Comparison of ENCODE assay signal across 1 cellular context in the genomic region with DNA sequence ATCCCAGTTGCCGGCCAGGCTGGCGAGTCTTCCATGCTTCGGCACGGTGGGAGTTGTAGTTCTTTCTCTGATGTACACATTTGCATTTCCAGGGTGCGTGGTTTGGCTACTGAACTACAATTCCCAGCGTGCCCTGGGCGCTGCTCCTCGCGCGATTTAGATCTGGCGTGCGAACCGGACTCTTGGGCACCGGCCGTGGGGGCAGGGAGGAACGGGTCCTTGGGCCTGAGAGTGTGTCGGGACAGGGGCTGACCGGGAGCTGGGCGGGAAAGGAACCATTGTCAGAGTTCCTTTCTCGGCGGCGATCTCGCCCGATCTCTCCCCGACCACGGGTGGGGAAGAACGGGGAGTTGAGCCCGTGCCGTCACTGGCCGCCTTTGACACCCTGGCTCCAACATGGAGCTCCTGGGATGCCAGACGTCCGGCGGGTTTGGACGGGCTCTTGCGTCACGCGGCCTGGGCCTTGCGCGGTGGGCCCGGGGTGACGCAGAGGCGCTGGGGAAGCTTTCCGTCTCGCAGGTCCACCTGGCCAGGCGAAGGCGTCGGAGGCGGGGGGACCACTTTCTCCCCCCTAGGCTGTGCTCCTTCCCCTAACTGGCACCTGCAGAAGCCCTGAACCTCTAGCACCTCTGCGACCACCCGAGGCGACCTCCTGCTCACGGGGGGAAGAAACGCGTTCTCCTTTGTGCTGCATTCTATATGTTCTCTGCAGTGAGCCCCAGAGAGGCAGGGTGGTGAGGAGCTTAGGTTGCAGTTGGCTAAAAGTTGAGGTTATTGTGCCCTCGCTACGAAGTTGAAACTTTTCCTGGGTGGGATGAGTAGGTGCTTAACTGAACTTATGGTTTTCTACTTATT.
TF ChIP-seq lines count a peak whose summit lies in the region.

No MANE protein-coding gene starts in this region.

TF ChIP-seq in HepG2, 621 proteins besides CTCF, POLR2A, EP300 and RAD21 (continued from another document and continues in another):
- TF ChIP-seq, protein P1, sequence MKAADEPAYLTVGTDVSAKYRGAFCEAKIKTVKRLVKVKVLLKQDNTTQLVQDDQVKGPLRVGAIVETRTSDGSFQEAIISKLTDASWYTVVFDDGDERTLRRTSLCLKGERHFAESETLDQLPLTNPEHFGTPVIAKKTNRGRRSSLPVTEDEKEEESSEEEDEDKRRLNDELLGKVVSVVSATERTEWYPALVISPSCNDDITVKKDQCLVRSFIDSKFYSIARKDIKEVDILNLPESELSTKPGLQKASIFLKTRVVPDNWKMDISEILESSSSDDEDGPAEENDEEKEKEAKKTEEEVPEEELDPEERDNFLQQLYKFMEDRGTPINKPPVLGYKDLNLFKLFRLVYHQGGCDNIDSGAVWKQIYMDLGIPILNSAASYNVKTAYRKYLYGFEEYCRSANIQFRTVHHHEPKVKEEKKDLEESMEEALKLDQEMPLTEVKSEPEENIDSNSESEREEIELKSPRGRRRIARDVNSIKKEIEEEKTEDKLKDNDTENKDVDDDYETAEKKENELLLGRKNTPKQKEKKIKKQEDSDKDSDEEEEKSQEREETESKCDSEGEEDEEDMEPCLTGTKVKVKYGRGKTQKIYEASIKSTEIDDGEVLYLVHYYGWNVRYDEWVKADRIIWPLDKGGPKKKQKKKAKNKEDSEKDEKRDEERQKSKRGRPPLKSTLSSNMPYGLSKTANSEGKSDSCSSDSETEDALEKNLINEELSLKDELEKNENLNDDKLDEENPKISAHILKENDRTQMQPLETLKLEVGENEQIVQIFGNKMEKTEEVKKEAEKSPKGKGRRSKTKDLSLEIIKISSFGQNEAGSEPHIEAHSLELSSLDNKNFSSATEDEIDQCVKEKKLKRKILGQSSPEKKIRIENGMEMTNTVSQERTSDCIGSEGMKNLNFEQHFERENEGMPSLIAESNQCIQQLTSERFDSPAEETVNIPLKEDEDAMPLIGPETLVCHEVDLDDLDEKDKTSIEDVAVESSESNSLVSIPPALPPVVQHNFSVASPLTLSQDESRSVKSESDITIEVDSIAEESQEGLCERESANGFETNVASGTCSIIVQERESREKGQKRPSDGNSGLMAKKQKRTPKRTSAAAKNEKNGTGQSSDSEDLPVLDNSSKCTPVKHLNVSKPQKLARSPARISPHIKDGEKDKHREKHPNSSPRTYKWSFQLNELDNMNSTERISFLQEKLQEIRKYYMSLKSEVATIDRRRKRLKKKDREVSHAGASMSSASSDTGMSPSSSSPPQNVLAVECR (CRISPR knock-in tag; IDR thresholded peaks at IDR 0.05; ENCODE audit: borderline replicate concordance): peak; percentile 83; the same call in 1 of the 2 replicates
- TF ChIP-seq CHD2 (IDR thresholded peaks at IDR 0.05; ENCODE audit: low read depth, low read length) (peak; percentile 97), SPEN (CRISPR knock-in tag; IDR thresholded peaks at IDR 0.05; ENCODE audit: low read depth) (peak; percentile 87), SRSF1 (optimal IDR thresholded peaks at IDR 0.05; ENCODE audit: low read depth, low read length) (no peak), ZNF549 (CRISPR knock-in tag; IDR thresholded peaks at IDR 0.05) (no peak), DMAP1 (CRISPR knock-in tag; IDR thresholded peaks at IDR 0.05) (peak; percentile 50), ZNF20 (CRISPR knock-in tag; IDR thresholded peaks at IDR 0.05) (no peak), SAP130 (CRISPR knock-in tag; IDR thresholded peaks at IDR 0.05; ENCODE audit: low read depth) (peak; percentile 89), ELF1 (CRISPR knock-in tag; IDR thresholded peaks at IDR 0.05) (peak; percentile 63; the same call in 1 of the 2 replicates), KLF11 (CRISPR knock-in tag; IDR thresholded peaks at IDR 0.05) (no peak), THYN1 (CRISPR knock-in tag; IDR thresholded peaks at IDR 0.05; ENCODE audit: borderline replicate concordance, low read depth) (peak; percentile 50; the same call in 1 of the 2 replicates), FLYWCH1 (CRISPR knock-in tag; IDR thresholded peaks at IDR 0.05) (peak; percentile 70; the same call in 1 of the 2 replicates), THAP11 (CRISPR knock-in tag; IDR thresholded peaks at IDR 0.05) (peak; percentile 98), MAZ (IDR thresholded peaks at IDR 0.05; ENCODE audit: borderline replicate concordance, low read depth, low read length) (no peak; the same call in 1 of the 2 replicates), MAZ (CRISPR knock-in tag; IDR thresholded peaks at IDR 0.05; ENCODE audit: low read depth) (peak; percentile 51; the same call in 1 of the 2 replicates), MAF1 (CRISPR knock-in tag; IDR thresholded peaks at IDR 0.05; ENCODE audit: borderline replicate concordance) (no peak), ZNF225 (CRISPR knock-in tag; IDR thresholded peaks at IDR 0.05) (0 out of 2 replicates have a peak, but pooled peaks have one; percentile 31), TBP (CRISPR knock-in tag; IDR thresholded peaks at IDR 0.05) (0 out of 2 replicates have a peak, but pooled peaks have one; percentile 66), ESRRA (CRISPR knock-in tag; IDR thresholded peaks at IDR 0.05; ENCODE audit: low read depth) (peak; percentile 39; the same call in 1 of the 2 replicates), MTA1 (CRISPR knock-in tag; IDR thresholded peaks at IDR 0.05; ENCODE audit: borderline replicate concordance) (peak; percentile 41; the same call in 1 of the 2 replicates), BRD4 (CRISPR knock-in tag; IDR thresholded peaks at IDR 0.05) (peak; percentile 59; the same call in 1 of the 2 replicates), MXI1 (IDR thresholded peaks at IDR 0.05; ENCODE audit: borderline replicate concordance, low read depth, low read length) (peak; percentile 54; the same call in 2 of the 3 replicates), NCOA2 (CRISPR knock-in tag; IDR thresholded peaks at IDR 0.05) (no peak; the same call in 1 of the 2 replicates), NCOA1 (CRISPR knock-in tag; IDR thresholded peaks at IDR 0.05) (no peak)
- TF ChIP-seq, protein P2, sequence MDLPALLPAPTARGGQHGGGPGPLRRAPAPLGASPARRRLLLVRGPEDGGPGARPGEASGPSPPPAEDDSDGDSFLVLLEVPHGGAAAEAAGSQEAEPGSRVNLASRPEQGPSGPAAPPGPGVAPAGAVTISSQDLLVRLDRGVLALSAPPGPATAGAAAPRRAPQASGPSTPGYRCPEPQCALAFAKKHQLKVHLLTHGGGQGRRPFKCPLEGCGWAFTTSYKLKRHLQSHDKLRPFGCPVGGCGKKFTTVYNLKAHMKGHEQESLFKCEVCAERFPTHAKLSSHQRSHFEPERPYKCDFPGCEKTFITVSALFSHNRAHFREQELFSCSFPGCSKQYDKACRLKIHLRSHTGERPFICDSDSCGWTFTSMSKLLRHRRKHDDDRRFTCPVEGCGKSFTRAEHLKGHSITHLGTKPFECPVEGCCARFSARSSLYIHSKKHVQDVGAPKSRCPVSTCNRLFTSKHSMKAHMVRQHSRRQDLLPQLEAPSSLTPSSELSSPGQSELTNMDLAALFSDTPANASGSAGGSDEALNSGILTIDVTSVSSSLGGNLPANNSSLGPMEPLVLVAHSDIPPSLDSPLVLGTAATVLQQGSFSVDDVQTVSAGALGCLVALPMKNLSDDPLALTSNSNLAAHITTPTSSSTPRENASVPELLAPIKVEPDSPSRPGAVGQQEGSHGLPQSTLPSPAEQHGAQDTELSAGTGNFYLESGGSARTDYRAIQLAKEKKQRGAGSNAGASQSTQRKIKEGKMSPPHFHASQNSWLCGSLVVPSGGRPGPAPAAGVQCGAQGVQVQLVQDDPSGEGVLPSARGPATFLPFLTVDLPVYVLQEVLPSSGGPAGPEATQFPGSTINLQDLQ (CRISPR knock-in tag; IDR thresholded peaks at IDR 0.05): no peak
- TF ChIP-seq, protein P3, sequence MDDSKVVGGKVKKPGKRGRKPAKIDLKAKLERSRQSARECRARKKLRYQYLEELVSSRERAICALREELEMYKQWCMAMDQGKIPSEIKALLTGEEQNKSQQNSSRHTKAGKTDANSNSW (CRISPR knock-in tag; IDR thresholded peaks at IDR 0.05; ENCODE audit: borderline replicate concordance): peak; percentile 77; the same call in 1 of the 2 replicates
- TF ChIP-seq, protein P4, sequence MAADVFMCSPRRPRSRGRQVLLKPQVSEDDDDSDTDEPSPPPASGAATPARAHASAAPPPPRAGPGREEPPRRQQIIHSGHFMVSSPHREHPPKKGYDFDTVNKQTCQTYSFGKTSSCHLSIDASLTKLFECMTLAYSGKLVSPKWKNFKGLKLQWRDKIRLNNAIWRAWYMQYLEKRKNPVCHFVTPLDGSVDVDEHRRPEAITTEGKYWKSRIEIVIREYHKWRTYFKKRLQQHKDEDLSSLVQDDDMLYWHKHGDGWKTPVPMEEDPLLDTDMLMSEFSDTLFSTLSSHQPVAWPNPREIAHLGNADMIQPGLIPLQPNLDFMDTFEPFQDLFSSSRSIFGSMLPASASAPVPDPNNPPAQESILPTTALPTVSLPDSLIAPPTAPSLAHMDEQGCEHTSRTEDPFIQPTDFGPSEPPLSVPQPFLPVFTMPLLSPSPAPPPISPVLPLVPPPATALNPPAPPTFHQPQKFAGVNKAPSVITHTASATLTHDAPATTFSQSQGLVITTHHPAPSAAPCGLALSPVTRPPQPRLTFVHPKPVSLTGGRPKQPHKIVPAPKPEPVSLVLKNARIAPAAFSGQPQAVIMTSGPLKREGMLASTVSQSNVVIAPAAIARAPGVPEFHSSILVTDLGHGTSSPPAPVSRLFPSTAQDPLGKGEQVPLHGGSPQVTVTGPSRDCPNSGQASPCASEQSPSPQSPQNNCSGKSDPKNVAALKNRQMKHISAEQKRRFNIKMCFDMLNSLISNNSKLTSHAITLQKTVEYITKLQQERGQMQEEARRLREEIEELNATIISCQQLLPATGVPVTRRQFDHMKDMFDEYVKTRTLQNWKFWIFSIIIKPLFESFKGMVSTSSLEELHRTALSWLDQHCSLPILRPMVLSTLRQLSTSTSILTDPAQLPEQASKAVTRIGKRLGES (CRISPR knock-in tag; IDR thresholded peaks at IDR 0.05; ENCODE audit: borderline replicate concordance): peak; percentile 58; the same call in 1 of the 2 replicates
- TF ChIP-seq, protein P5, sequence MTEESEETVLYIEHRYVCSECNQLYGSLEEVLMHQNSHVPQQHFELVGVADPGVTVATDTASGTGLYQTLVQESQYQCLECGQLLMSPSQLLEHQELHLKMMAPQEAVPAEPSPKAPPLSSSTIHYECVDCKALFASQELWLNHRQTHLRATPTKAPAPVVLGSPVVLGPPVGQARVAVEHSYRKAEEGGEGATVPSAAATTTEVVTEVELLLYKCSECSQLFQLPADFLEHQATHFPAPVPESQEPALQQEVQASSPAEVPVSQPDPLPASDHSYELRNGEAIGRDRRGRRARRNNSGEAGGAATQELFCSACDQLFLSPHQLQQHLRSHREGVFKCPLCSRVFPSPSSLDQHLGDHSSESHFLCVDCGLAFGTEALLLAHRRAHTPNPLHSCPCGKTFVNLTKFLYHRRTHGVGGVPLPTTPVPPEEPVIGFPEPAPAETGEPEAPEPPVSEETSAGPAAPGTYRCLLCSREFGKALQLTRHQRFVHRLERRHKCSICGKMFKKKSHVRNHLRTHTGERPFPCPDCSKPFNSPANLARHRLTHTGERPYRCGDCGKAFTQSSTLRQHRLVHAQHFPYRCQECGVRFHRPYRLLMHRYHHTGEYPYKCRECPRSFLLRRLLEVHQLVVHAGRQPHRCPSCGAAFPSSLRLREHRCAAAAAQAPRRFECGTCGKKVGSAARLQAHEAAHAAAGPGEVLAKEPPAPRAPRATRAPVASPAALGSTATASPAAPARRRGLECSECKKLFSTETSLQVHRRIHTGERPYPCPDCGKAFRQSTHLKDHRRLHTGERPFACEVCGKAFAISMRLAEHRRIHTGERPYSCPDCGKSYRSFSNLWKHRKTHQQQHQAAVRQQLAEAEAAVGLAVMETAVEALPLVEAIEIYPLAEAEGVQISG (CRISPR knock-in tag; IDR thresholded peaks at IDR 0.05): peak; percentile 77
- TF ChIP-seq, protein P6, sequence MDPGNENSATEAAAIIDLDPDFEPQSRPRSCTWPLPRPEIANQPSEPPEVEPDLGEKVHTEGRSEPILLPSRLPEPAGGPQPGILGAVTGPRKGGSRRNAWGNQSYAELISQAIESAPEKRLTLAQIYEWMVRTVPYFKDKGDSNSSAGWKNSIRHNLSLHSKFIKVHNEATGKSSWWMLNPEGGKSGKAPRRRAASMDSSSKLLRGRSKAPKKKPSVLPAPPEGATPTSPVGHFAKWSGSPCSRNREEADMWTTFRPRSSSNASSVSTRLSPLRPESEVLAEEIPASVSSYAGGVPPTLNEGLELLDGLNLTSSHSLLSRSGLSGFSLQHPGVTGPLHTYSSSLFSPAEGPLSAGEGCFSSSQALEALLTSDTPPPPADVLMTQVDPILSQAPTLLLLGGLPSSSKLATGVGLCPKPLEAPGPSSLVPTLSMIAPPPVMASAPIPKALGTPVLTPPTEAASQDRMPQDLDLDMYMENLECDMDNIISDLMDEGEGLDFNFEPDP (CRISPR knock-in tag; conservative IDR thresholded peaks at IDR 0.05): peak; percentile 97; the same call in 1 of the 2 replicates
- TF ChIP-seq, protein P7, sequence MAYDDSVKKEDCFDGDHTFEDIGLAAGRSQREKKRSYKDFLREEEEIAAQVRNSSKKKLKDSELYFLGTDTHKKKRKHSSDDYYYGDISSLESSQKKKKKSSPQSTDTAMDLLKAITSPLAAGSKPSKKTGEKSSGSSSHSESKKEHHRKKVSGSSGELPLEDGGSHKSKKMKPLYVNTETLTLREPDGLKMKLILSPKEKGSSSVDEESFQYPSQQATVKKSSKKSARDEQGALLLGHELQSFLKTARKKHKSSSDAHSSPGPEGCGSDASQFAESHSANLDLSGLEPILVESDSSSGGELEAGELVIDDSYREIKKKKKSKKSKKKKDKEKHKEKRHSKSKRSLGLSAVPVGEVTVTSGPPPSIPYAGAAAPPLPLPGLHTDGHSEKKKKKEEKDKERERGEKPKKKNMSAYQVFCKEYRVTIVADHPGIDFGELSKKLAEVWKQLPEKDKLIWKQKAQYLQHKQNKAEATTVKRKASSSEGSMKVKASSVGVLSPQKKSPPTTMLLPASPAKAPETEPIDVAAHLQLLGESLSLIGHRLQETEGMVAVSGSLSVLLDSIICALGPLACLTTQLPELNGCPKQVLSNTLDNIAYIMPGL (CRISPR knock-in tag; IDR thresholded peaks at IDR 0.05; ENCODE audit: borderline replicate concordance in 1 of 2, low read depth in 1 of 2): peak; percentile 82 to 94
